Comparison of ENCODE assay signal across 15 cellular contexts in the genomic region with DNA sequence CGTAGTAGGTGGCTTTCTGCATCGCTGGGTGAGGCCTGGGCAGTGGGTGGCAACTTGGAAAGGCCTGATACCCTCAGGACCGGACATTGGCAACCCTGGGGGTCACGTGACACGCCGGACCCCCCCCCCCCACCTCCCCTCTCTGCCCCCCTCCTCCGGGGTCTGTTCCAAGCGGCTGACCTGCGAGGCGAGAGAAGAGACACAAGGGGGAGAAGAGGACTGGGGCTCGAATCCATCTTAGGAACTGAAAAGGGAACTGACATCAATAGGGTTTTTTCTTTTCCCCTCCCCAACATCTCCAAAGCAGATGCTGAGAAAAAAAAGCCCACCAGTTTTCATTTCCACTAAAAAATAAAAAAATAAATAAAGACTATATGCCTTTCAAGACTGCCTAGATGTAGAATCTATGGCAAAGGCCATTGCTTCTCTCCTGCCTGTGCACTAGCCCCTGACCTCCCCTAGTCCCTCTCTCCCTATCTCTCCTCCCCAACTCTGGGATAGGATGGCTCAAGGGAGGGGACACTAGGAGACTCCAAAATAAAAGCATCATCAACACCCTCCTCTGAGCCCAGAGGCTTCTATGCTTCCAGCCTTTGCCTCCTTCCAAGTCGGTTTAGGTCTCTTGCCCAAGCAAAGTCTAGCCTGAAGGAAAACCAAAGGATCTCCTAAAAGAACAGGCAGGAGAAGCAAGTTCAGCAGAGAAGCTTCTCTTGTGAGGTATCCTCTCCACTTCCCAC. TPM values are rescaled to one million over a fixed set of nuclear protein-coding genes. Genes with fewer than 3 reads are reported as not detected.
DNase-seq lines count a peak whose midpoint lies in the region; ATAC-seq and TF ChIP-seq lines count a peak whose summit lies in the region.
"Had no signal": no experiment of that assay in that cellular context is flagged by ENCODE, and none has a peak within 500 bp of the region (broad histone marks: within the 10 kb centered on the region; RNA-seq: fewer than 3 reads in every experiment).

No MANE protein-coding gene starts in this region.

- H3K9ac ChIP-seq in colonic mucosa (ENCODE audit: low read depth in 2 of 2, low read length in 2 of 2) = peak overlapping the region in 1 of 2 donors; percentile 46
- H3K9ac ChIP-seq in mucosa of rectum (ENCODE audit: low read depth in 1 of 2, low read length in 2 of 2) = no peak overlapping the region

- DNase-seq in NCI-H2227 (lab: John Stamatoyannopoulos, UW; ENCODE audit: unreplicated experiment) (peak; percentile 33), NCI-H2227 treated with DMSO at 0.1 percent for 48 hours (lab: John Stamatoyannopoulos, UW) (no peak), colonic mucosa (no peak), aorta (no peak), dermis blood vessel endothelial cell (no peak)
- no peak for DNase-seq in activated T-helper 2 cell treated with anti-CD3 and anti-CD28 coated beads, Interferon-gamma antibody, Interleukin-2, Interleukin-4, amounts not matched to agents 10 μg/mL and 5 μg/mL and 100 μg/mL, durations not matched to agents 14 hours and 24 hours and 36 hours (ENCODE audit: low spot score)
- DNase-seq: NCI-H2081 treated with DMSO at 0.1 percent for 48 hours had no signal

- H3K4me1 ChIP-seq in colonic mucosa (peaks cover 13% of the 10 kb centered on the region), mucosa of rectum (ENCODE audit: control insufficient read depth in 2 of 2, insufficient read depth in 2 of 2, low read length in 2 of 2) (peaks cover 17 to 24% of the 10 kb centered on the region in 2 donors), aorta (ENCODE audit: control insufficient read depth in 1 of 2, insufficient read depth in 2 of 2, low read length in 2 of 2) (no peaks in the 10 kb centered on the region)

- H3K36me3 Mint-ChIP-seq in activated T-helper 2 cell treated with anti-CD3 and anti-CD28 coated beads, Interferon-gamma antibody, Interleukin-2, Interleukin-4, amounts not matched to agents 10 μg/mL and 5 μg/mL and 100 μg/mL, durations not matched to agents 14 hours and 24 hours and 36 hours (ENCODE audit: low read depth) = peaks cover 7% of the 10 kb centered on the region
- H3K36me3 Mint-ChIP-seq: stimulated activated memory B cell treated with anti-CD40 and anti-IgM and Interleukin-4, amounts not matched to agents 10 μg/mL and 1 μg/mL and 100 μg/mL, for 72 hours had no signal

- no peaks in the 10 kb centered on the region for H3K36me3 ChIP-seq in colonic mucosa
- H3K36me3 ChIP-seq in mucosa of rectum (ENCODE audit: control insufficient read depth in 2 of 2, insufficient read depth in 2 of 2, low read length in 2 of 2) = peaks cover 4 to 16% of the 10 kb centered on the region in 2 donors
- H3K36me3 ChIP-seq in aorta (ENCODE audit: control insufficient read depth in 1 of 2, insufficient read depth in 2 of 2, low read length in 1 of 2) = no peaks in the 10 kb centered on the region
- H3K36me3 ChIP-seq: neutrophil had no signal

- H3K27me3 ChIP-seq in colonic mucosa (no peaks in the 10 kb centered on the region), mucosa of rectum (ENCODE audit: control insufficient read depth in 2 of 2, insufficient read depth in 2 of 2, low read length in 2 of 2) (peaks cover 0 to 3% of the 10 kb centered on the region in 2 donors), aorta (ENCODE audit: control insufficient read depth in 1 of 2, insufficient read depth in 2 of 2, low read length in 1 of 2) (no peaks in the 10 kb centered on the region)
- H3K27me3 ChIP-seq: adrenal gland had no signal

- H3K27ac Mint-ChIP-seq in activated T-helper 2 cell treated with anti-CD3 and anti-CD28 coated beads, Interferon-gamma antibody, Interleukin-2, Interleukin-4, amounts not matched to agents 10 μg/mL and 5 μg/mL and 100 μg/mL, durations not matched to agents 14 hours and 24 hours and 36 hours = no peak overlapping the region
- H3K27ac Mint-ChIP-seq: IgD-negative memory B cell; stimulated activated memory B cell treated with anti-CD40 and anti-IgM and Interleukin-4, amounts not matched to agents 10 μg/mL and 1 μg/mL and 100 μg/mL, for 72 hours had no signal

- H3K9me3 Mint-ChIP-seq in activated T-helper 2 cell treated with anti-CD3 and anti-CD28 coated beads, Interferon-gamma antibody, Interleukin-2, Interleukin-4, amounts not matched to agents 10 μg/mL and 5 μg/mL and 100 μg/mL, durations not matched to agents 14 hours and 24 hours and 36 hours = no peaks in the 10 kb centered on the region
- H3K9me3 Mint-ChIP-seq: IgD-negative memory B cell; stimulated activated memory B cell treated with anti-CD40 and anti-IgM and Interleukin-4, amounts not matched to agents 10 μg/mL and 1 μg/mL and 100 μg/mL, for 72 hours had no signal

- H3K27ac ChIP-seq in colonic mucosa (peak overlapping the region; percentile 27), mucosa of rectum (ENCODE audit: low read depth in 2 of 2, low read length in 2 of 2) (peak overlapping the region; percentile 14 to 61), aorta (ENCODE audit: low read depth in 1 of 2, low read length in 2 of 2) (no peak overlapping the region)
- H3K27ac ChIP-seq: neutrophil had no signal

- no peak overlapping the region for H3K4me3 Mint-ChIP-seq in activated T-helper 2 cell treated with anti-CD3 and anti-CD28 coated beads, Interferon-gamma antibody, Interleukin-2, Interleukin-4, amounts not matched to agents 10 μg/mL and 5 μg/mL and 100 μg/mL, durations not matched to agents 14 hours and 24 hours and 36 hours (ENCODE audit: low read depth)
- H3K4me3 Mint-ChIP-seq: IgD-negative memory B cell; stimulated activated memory B cell treated with anti-CD40 and anti-IgM and Interleukin-4, amounts not matched to agents 10 μg/mL and 1 μg/mL and 100 μg/mL, for 72 hours had no signal

- peaks cover 20% of the 10 kb centered on the region for H3K27me3 Mint-ChIP-seq in activated T-helper 2 cell treated with anti-CD3 and anti-CD28 coated beads, Interferon-gamma antibody, Interleukin-2, Interleukin-4, amounts not matched to agents 10 μg/mL and 5 μg/mL and 100 μg/mL, durations not matched to agents 14 hours and 24 hours and 36 hours (ENCODE audit: low read depth)

- intact Hi-C loops in colonic mucosa (cut with DNase I) (no loop called here), aorta (cut with DNase I) (no loop called here)
- intact Hi-C loops in activated T-helper 2 cell treated with anti-CD3 and anti-CD28 coated beads, Interferon-gamma antibody, Interleukin-2, Interleukin-4, amounts not matched to agents 10 μg/mL and 5 μg/mL and 100 μg/mL, durations not matched to agents 14 hours and 24 hours and 36 hours (cut with micrococcal nuclease) = no loop called here

- H3K9me3 ChIP-seq in colonic mucosa (no peaks in the 10 kb centered on the region), mucosa of rectum (ENCODE audit: control insufficient read depth in 2 of 2, low read length in 2 of 2) (no peaks in the 10 kb centered on the region), aorta (ENCODE audit: control insufficient read depth, low read length) (no peaks in the 10 kb centered on the region)
- H3K9me3 ChIP-seq: adrenal gland, neutrophil had no signal

- TF ChIP-seq CTCF in colonic mucosa (IDR thresholded peaks at IDR 0.05) = no peak

- peaks cover 21% of the 10 kb centered on the region for H3K4me1 Mint-ChIP-seq in activated T-helper 2 cell treated with anti-CD3 and anti-CD28 coated beads, Interferon-gamma antibody, Interleukin-2, Interleukin-4, amounts not matched to agents 10 μg/mL and 5 μg/mL and 100 μg/mL, durations not matched to agents 14 hours and 24 hours and 36 hours (ENCODE audit: low read depth)

- ATAC-seq in aorta (ENCODE audit: low FRiP score) = peak; percentile 44
- no peak for ATAC-seq in GM18520 (IDR thresholded peaks at IDR 0.05; ENCODE audit: unreplicated experiment)
- ATAC-seq: stimulated activated memory B cell treated with anti-CD40 and anti-IgM and Interleukin-4, amounts not matched to agents 10 μg/mL and 1 μg/mL and 100 μg/mL, for 72 hours had no signal

- WGBS in aorta, 2 donors = 35 to 50% methylated on average over 9 to 12 of the region's 12 CpGs

- H3K4me3 ChIP-seq in colonic mucosa (no peak overlapping the region), mucosa of rectum (ENCODE audit: low read length in 2 of 2) (no peak overlapping the region), aorta (ENCODE audit: low read length in 2 of 2) (no peak overlapping the region)
- H3K4me3 ChIP-seq: adrenal gland had no signal

RNA-seq across cellular contexts. Expression of a gene that starts 7.7 kb away (rescaled TPM):
- total RNA-seq in colonic mucosa (1 to 10 TPM; 2.6 to 6.4 TPM), aorta (10 to 100 TPM; 25.4 to 36.9 TPM), dermis blood vessel endothelial cell (4.8 and 5.2 TPM in 2 replicates)
- 10 to 100 TPM in 1 of 2 donors, 1 to 10 TPM in 1; 7.6 to 61.0 TPM for polyA plus RNA-seq in aorta
- total RNA-seq in activated T-helper 2 cell treated with anti-CD3 and anti-CD28 coated beads, Interferon-gamma antibody, Interleukin-2, Interleukin-4, amounts not matched to agents 10 μg/mL and 5 μg/mL and 100 μg/mL, durations not matched to agents 14 hours and 24 hours and 36 hours = 22.2 and 23.9 TPM in 2 replicates

RNA-seq across cellular contexts. Expression of a gene that starts 21.8 kb away (rescaled TPM):
- total RNA-seq in colonic mucosa (not detected), aorta (not detected), dermis blood vessel endothelial cell (not detected in 2 replicates)
- polyA plus RNA-seq in aorta = under 1 TPM in 1 of 2 donors, not detected in 1; 0.63 TPM
- not detected in 2 replicates for total RNA-seq in activated T-helper 2 cell treated with anti-CD3 and anti-CD28 coated beads, Interferon-gamma antibody, Interleukin-2, Interleukin-4, amounts not matched to agents 10 μg/mL and 5 μg/mL and 100 μg/mL, durations not matched to agents 14 hours and 24 hours and 36 hours
- total RNA-seq: adrenal gland, endothelial cell of umbilical vein, RPMI7951 had no signal
- polyA plus RNA-seq: adrenal gland, endothelial cell of umbilical vein, IgD-negative memory B cell had no signal

RNA-seq across cellular contexts. Expression of a gene that starts 25.5 kb away (rescaled TPM):
- 1 to 10 TPM; 2.5 to 4.7 TPM for total RNA-seq in colonic mucosa
- 10 to 100 TPM in 1 of 2 donors, 1 to 10 TPM in 1; 6.6 to 17.9 TPM for total RNA-seq in aorta
- 10 to 100 TPM in 1 of 2 donors, 1 to 10 TPM in 1; 1.4 to 11.5 TPM for polyA plus RNA-seq in aorta
- total RNA-seq in dermis blood vessel endothelial cell = 2.7 and 3.2 TPM in 2 replicates
- total RNA-seq in activated T-helper 2 cell treated with anti-CD3 and anti-CD28 coated beads, Interferon-gamma antibody, Interleukin-2, Interleukin-4, amounts not matched to agents 10 μg/mL and 5 μg/mL and 100 μg/mL, durations not matched to agents 14 hours and 24 hours and 36 hours = 3.0 and 3.3 TPM in 2 replicates

RNA-seq across cellular contexts. Expression of a gene that starts 37.4 kb away (rescaled TPM):
- total RNA-seq in colonic mucosa (10 to 100 TPM; 17.4 to 31.8 TPM), aorta (10 to 100 TPM; 20.0 to 62.9 TPM), dermis blood vessel endothelial cell (9.5 and 11.9 TPM in 2 replicates)
- polyA plus RNA-seq in aorta = 10 to 100 TPM in 1 of 2 donors, 1 to 10 TPM in 1; 2.4 to 30.5 TPM
- 3.8 and 4.6 TPM in 2 replicates for total RNA-seq in activated T-helper 2 cell treated with anti-CD3 and anti-CD28 coated beads, Interferon-gamma antibody, Interleukin-2, Interleukin-4, amounts not matched to agents 10 μg/mL and 5 μg/mL and 100 μg/mL, durations not matched to agents 14 hours and 24 hours and 36 hours

RNA-seq across cellular contexts. Expression of a gene that starts 41.0 kb away (rescaled TPM):
- total RNA-seq in colonic mucosa (10 to 100 TPM; 11.0 to 22.7 TPM), aorta (1 to 10 TPM; 1.4 to 5.9 TPM), dermis blood vessel endothelial cell (0.17 and 0.23 TPM in 2 replicates)
- polyA plus RNA-seq in aorta = 1 to 10 TPM in 1 of 2 donors, not detected in 1; 3.6 TPM
- total RNA-seq in activated T-helper 2 cell treated with anti-CD3 and anti-CD28 coated beads, Interferon-gamma antibody, Interleukin-2, Interleukin-4, amounts not matched to agents 10 μg/mL and 5 μg/mL and 100 μg/mL, durations not matched to agents 14 hours and 24 hours and 36 hours = not detected in 2 replicates
- polyA plus RNA-seq: IgD-negative memory B cell had no signal

Comparison
In these comparisons a context has a peak if more than half of its experiments do, and no peak if none do; other contexts are left out.
1. H3K27ac ChIP-seq: peak in colonic mucosa (single experiment) and mucosa of rectum (2 of 2); none in aorta (0 of 2).